Comparison of ENCODE assay signal across 8 cellular contexts in genomic region chr16:53549970-53550406, GRCh38. TPM values are rescaled to one million over a fixed set of nuclear protein-coding genes. Genes with fewer than 3 reads are reported as not detected.
A peak's percentile ranks its signal among the peaks of the same experiment; 100 is the strongest.
DNase-seq lines count a peak whose midpoint lies in the region; ATAC-seq, FAIRE-seq and TF ChIP-seq lines count a peak whose summit lies in the region.

No MANE protein-coding gene starts in this region.

- no peaks in the 10 kb centered on the region for H3K36me3 ChIP-seq in osteoblast (ENCODE audit: insufficient read depth, low read length)

- peak; percentile 32 for FAIRE-seq in RCC 7860 (lab: Jason Lieb, UNC)

- H3K4me2 ChIP-seq in osteoblast (ENCODE audit: insufficient read depth, low read length): peak overlapping the region; percentile 47

- DNase-seq in DMS114 treated with DMSO at 0.1 percent for 48 hours (lab: John Stamatoyannopoulos, UW; ENCODE audit: unreplicated experiment): peak; percentile 78
- peak; percentile 22 for DNase-seq in RCC 7860 (ENCODE audit: low spot score)
- DNase-seq in activated T-helper 2 cell treated with anti-CD3 and anti-CD28 coated beads, Interferon-gamma antibody, Interleukin-2, Interleukin-4, amounts not matched to agents 10 μg/mL and 5 μg/mL and 100 μg/mL, durations not matched to agents 14 hours and 24 hours and 36 hours (ENCODE audit: low spot score): peak; percentile 17
- peak; percentile 43 to 66 for DNase-seq in foreskin keratinocyte
- peak; percentile 95 for DNase-seq in osteoblast (ENCODE audit: insufficient read length, low spot score, missing footprints)
- DNase-seq in ureter (ENCODE audit: low spot score): peak; percentile 67

- H3K4me3 ChIP-seq in osteoblast (ENCODE audit: insufficient read depth, low read length): no peak overlapping the region

- H3K27ac Mint-ChIP-seq in activated T-helper 2 cell treated with anti-CD3 and anti-CD28 coated beads, Interferon-gamma antibody, Interleukin-2, Interleukin-4, amounts not matched to agents 10 μg/mL and 5 μg/mL and 100 μg/mL, durations not matched to agents 14 hours and 24 hours and 36 hours: no peak overlapping the region

- H3K9me3 Mint-ChIP-seq in activated T-helper 2 cell treated with anti-CD3 and anti-CD28 coated beads, Interferon-gamma antibody, Interleukin-2, Interleukin-4, amounts not matched to agents 10 μg/mL and 5 μg/mL and 100 μg/mL, durations not matched to agents 14 hours and 24 hours and 36 hours: no peaks in the 10 kb centered on the region

- H3K9me3 ChIP-seq in osteoblast (ENCODE audit: low read depth, low read length): no peaks in the 10 kb centered on the region

- H4K20me1 ChIP-seq in osteoblast (ENCODE audit: insufficient read depth, low read length): no peaks in the 10 kb centered on the region

- H3K4me3 Mint-ChIP-seq in activated T-helper 2 cell treated with anti-CD3 and anti-CD28 coated beads, Interferon-gamma antibody, Interleukin-2, Interleukin-4, amounts not matched to agents 10 μg/mL and 5 μg/mL and 100 μg/mL, durations not matched to agents 14 hours and 24 hours and 36 hours (ENCODE audit: low read depth): no peak overlapping the region

- peak; percentile 73 for ATAC-seq in GM21528 (IDR thresholded peaks at IDR 0.05; ENCODE audit: low FRiP score, unreplicated experiment)
- ATAC-seq in foreskin keratinocyte: peak; percentile 83

- intact Hi-C loops in activated T-helper 2 cell treated with anti-CD3 and anti-CD28 coated beads, Interferon-gamma antibody, Interleukin-2, Interleukin-4, amounts not matched to agents 10 μg/mL and 5 μg/mL and 100 μg/mL, durations not matched to agents 14 hours and 24 hours and 36 hours (cut with micrococcal nuclease): loop anchor here (5.0 to 10.0 kb wide), 4 partner anchors 215 to 1385 kb away; partner anchors contain the start of gene IRX5

- H3K4me1 Mint-ChIP-seq in activated T-helper 2 cell treated with anti-CD3 and anti-CD28 coated beads, Interferon-gamma antibody, Interleukin-2, Interleukin-4, amounts not matched to agents 10 μg/mL and 5 μg/mL and 100 μg/mL, durations not matched to agents 14 hours and 24 hours and 36 hours (ENCODE audit: low read depth): peaks cover 35% of the 10 kb centered on the region

- peaks cover 38% of the 10 kb centered on the region for H3K27me3 ChIP-seq in foreskin keratinocyte
- peaks cover 13% of the 10 kb centered on the region for H3K27me3 ChIP-seq in osteoblast (ENCODE audit: insufficient read depth, low read length)

- H2AFZ ChIP-seq in osteoblast (ENCODE audit: low read length): peak overlapping the region; percentile 60

- H3K27me3 Mint-ChIP-seq in activated T-helper 2 cell treated with anti-CD3 and anti-CD28 coated beads, Interferon-gamma antibody, Interleukin-2, Interleukin-4, amounts not matched to agents 10 μg/mL and 5 μg/mL and 100 μg/mL, durations not matched to agents 14 hours and 24 hours and 36 hours (ENCODE audit: low read depth): peaks cover 27% of the 10 kb centered on the region

- peak; percentile 79 for TF ChIP-seq CTCF in LNCAP (IDR thresholded peaks at IDR 0.05)
- peak; percentile 88 for TF ChIP-seq CTCF in foreskin keratinocyte (conservative IDR thresholded peaks at IDR 0.05)
- TF ChIP-seq CTCF in osteoblast (IDR thresholded peaks at IDR 0.05; ENCODE audit: extremely low read depth, low read depth, low read length): peak; percentile 90

- no peaks in the 10 kb centered on the region for H3K4me1 ChIP-seq in foreskin keratinocyte
- H3K4me1 ChIP-seq in osteoblast (ENCODE audit: insufficient read depth, low read length): peaks cover 9% of the 10 kb centered on the region

- no peaks in the 10 kb centered on the region for H3K79me2 ChIP-seq in osteoblast (ENCODE audit: insufficient read depth, low read length)

- H3K27ac ChIP-seq in foreskin keratinocyte: no peak overlapping the region
- no peak overlapping the region for H3K27ac ChIP-seq in osteoblast (ENCODE audit: low read depth, low read length)

- no peaks in the 10 kb centered on the region for H3K36me3 Mint-ChIP-seq in activated T-helper 2 cell treated with anti-CD3 and anti-CD28 coated beads, Interferon-gamma antibody, Interleukin-2, Interleukin-4, amounts not matched to agents 10 μg/mL and 5 μg/mL and 100 μg/mL, durations not matched to agents 14 hours and 24 hours and 36 hours (ENCODE audit: low read depth)

RNA-seq across cellular contexts. Expression of gene AKTIP, which starts 47.0 kb away (rescaled TPM):
- total RNA-seq in activated T-helper 2 cell treated with anti-CD3 and anti-CD28 coated beads, Interferon-gamma antibody, Interleukin-2, Interleukin-4, amounts not matched to agents 10 μg/mL and 5 μg/mL and 100 μg/mL, durations not matched to agents 14 hours and 24 hours and 36 hours: 17.1 and 20.5 TPM in 2 replicates
- 11.8 and 12.9 TPM in 2 replicates for total RNA-seq in foreskin keratinocyte
- 8.8 and 10.4 TPM in 2 replicates for polyA plus RNA-seq in foreskin keratinocyte
- 25.0 and 25.6 TPM in 2 replicates for total RNA-seq in osteoblast
- 59.6 TPM for total RNA-seq in ureter

Comparison
In these comparisons a context has a peak if more than half of its experiments do, and no peak if none do; other contexts are left out.
1. DNase-seq: peak in every context shown above with its lines; median percentile 95 in osteoblast; 78 in DMS114 treated with DMSO at 0.1 percent for 48 hours; 67 in ureter; 54 in foreskin keratinocyte; 22 in RCC 7860; 17 in activated T-helper 2 cell treated with anti-CD3 and anti-CD28 coated beads, Interferon-gamma antibody, Interleukin-2, Interleukin-4, amounts not matched to agents 10 μg/mL and 5 μg/mL and 100 μg/mL, durations not matched to agents 14 hours and 24 hours and 36 hours.